Comparison of ENCODE assay signal across 13 cellular contexts in the genomic region with DNA sequence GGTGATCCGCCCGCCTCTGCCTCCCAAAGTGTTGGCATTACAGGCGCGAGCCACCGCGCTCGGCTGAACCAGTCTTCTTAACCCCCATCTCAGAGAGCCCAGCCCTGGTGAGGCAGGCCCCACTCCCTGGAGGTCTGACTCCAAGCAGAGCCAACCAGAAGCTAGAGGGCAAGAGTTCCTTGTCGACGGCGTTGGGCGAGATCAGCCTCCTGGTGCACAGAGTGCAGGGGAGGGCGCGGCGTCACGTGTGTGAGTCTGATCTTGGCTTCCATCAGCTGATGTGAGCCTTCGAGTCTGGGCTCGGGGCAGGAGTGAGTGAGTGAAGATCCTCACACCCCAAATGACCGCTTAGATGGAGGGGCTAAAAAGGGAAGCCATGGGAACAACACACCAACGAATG. TPM values are rescaled to one million over a fixed set of nuclear protein-coding genes. Genes with fewer than 3 reads are reported as not detected.
"Had no signal": no experiment of that assay in that cellular context is flagged by ENCODE, and none has a peak within 500 bp of the region (broad histone marks: within the 10 kb centered on the region; RNA-seq: fewer than 3 reads in every experiment).

No MANE protein-coding gene starts in this region.

- H2AFZ ChIP-seq: parathyroid adenoma had no signal

- H3K36me3 Mint-ChIP-seq: activated naive CD4-positive, alpha-beta T cell treated with anti-CD3 and anti-CD28 coated beads, Interleukin-2, amount 50 U/mL, for 24 hours; naive B cell had no signal

- H3K79me2 ChIP-seq: parathyroid adenoma had no signal

- DNase-seq: activated CD4-positive, alpha-beta T cell treated with anti-CD3 and anti-CD28 coated beads, Interleukin-2, amount 50 U/mL, for 4 hours; activated gamma-delta T cell; dermis blood vessel endothelial cell; effector memory CD8-positive, alpha-beta T cell; mammary epithelial cell; naive B cell; stimulated activated naive B cell treated with anti-CD40 and anti-IgM and Interleukin-4, amounts not matched to agents 10 μg/mL and 1 μg/mL and 100 μg/mL, for 72 hours had no signal

- H3K9me3 ChIP-seq: neutrophil had no signal

- H3K9me3 Mint-ChIP-seq: activated naive CD4-positive, alpha-beta T cell treated with anti-CD3 and anti-CD28 coated beads, Interleukin-2, amount 50 U/mL, for 24 hours; effector memory CD8-positive, alpha-beta T cell; T-helper 2 cell treated with Interferon-gamma antibody and Interleukin-4, amounts not matched to agents 5 μg/mL and 100 μg/mL, for 36 hours had no signal

- H3K4me1 ChIP-seq: parathyroid adenoma had no signal

- H3K9ac ChIP-seq: parathyroid adenoma had no signal

- H3K36me3 ChIP-seq: neutrophil had no signal

- H3K27ac ChIP-seq: neutrophil, parathyroid adenoma, SK-N-MC had no signal

- ATAC-seq: effector memory CD8-positive, alpha-beta T cell; stimulated activated naive B cell treated with anti-CD40 and anti-IgM and Interleukin-4, amounts not matched to agents 10 μg/mL and 1 μg/mL and 100 μg/mL, for 72 hours had no signal

- H3K4me3 ChIP-seq: SK-N-MC had no signal

- H3K27ac Mint-ChIP-seq: activated naive CD4-positive, alpha-beta T cell treated with anti-CD3 and anti-CD28 coated beads, Interleukin-2, amount 50 U/mL, for 24 hours; effector memory CD8-positive, alpha-beta T cell; stimulated activated naive B cell treated with anti-CD40 and anti-IgM and Interleukin-4, amounts not matched to agents 10 μg/mL and 1 μg/mL and 100 μg/mL, for 72 hours; T-helper 2 cell treated with Interferon-gamma antibody and Interleukin-4, amounts not matched to agents 5 μg/mL and 100 μg/mL, for 36 hours had no signal

RNA-seq across cellular contexts. Expression of a gene that starts 28.8 kb away (rescaled TPM):
- total RNA-seq: mammary epithelial cell had no signal
- polyA plus RNA-seq: keratinocyte, mammary epithelial cell had no signal
